Comparison of ENCODE assay signal across 1 cellular context in the genomic region with DNA sequence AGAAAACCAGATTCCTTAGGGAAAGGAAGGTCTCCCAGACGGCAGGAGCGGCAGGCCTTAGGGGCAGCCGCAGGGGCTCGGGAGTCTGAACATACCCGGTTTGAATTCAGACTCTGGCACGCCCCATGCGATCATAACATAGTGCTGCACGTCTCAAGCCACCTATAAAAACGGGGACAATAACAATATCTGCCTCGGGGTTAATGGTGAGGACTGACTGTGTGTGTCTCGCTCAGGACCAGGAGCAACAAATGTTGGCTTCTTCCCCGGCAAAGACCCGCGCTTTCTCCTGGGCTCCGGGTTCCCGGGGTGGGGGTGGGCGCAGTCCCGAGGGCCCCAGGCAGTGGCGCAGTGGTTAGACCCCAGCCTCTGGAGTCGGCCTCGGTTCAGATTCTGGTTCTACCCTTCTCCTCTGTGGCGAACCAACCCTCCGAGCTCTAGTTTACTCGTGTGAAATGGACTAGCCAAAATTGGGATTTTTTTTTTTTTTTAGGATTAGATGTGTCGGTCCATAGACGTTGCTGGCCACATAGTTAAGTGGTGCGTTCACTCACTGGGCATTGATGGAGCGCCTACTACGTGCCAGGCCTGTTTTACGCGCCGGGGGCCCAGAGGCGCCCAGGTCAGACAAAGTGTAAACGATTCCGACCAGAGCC.
A peak's percentile ranks its signal among the peaks of the same experiment; 100 is the strongest.
TF ChIP-seq lines count a peak whose summit lies in the region.

No MANE protein-coding gene starts in this region.

TF ChIP-seq in HepG2, 621 proteins besides CTCF, POLR2A, EP300 and RAD21 (continued from another document):
- TF ChIP-seq MNT (IDR thresholded peaks at IDR 0.05) (no peak), GABPB1 (CRISPR knock-in tag; IDR thresholded peaks at IDR 0.05) (peak; percentile 13; the same call in 1 of the 2 replicates), ETV5 (CRISPR knock-in tag; IDR thresholded peaks at IDR 0.05; ENCODE audit: borderline replicate concordance) (peak; percentile 19; the same call in 1 of the 2 replicates), SP5 (CRISPR knock-in tag; IDR thresholded peaks at IDR 0.05; ENCODE audit: borderline replicate concordance, low read depth) (no peak), ASH2L (IDR thresholded peaks at IDR 0.05; ENCODE audit: insufficient read length, low read depth, low read length) (peak; percentile 28), ZNF75D (CRISPR knock-in tag; IDR thresholded peaks at IDR 0.05; ENCODE audit: borderline replicate concordance) (peak; percentile 80; the same call in 1 of the 2 replicates), ZBTB38 (CRISPR knock-in tag; IDR thresholded peaks at IDR 0.05) (0 out of 2 replicates have a peak, but pooled peaks have one; percentile 5), ZKSCAN1 (IDR thresholded peaks at IDR 0.05; ENCODE audit: low read length) (peak; percentile 89), REST (IDR thresholded peaks at IDR 0.05; ENCODE audit: borderline replicate concordance in 1 of 2, low read depth in 1 of 2, low read length in 2 of 2) (0 out of 4 replicates have a peak, but pooled peaks of 1 of the 2 experiments have one; percentile 15), ZNF556 (CRISPR knock-in tag; IDR thresholded peaks at IDR 0.05; ENCODE audit: borderline replicate concordance) (no peak), KMT2A (CRISPR knock-in tag; IDR thresholded peaks at IDR 0.05) (0 out of 2 replicates have a peak, but pooled peaks have one; percentile 4)
- TF ChIP-seq, protein P1, sequence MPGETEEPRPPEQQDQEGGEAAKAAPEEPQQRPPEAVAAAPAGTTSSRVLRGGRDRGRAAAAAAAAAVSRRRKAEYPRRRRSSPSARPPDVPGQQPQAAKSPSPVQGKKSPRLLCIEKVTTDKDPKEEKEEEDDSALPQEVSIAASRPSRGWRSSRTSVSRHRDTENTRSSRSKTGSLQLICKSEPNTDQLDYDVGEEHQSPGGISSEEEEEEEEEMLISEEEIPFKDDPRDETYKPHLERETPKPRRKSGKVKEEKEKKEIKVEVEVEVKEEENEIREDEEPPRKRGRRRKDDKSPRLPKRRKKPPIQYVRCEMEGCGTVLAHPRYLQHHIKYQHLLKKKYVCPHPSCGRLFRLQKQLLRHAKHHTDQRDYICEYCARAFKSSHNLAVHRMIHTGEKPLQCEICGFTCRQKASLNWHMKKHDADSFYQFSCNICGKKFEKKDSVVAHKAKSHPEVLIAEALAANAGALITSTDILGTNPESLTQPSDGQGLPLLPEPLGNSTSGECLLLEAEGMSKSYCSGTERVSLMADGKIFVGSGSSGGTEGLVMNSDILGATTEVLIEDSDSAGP (CRISPR knock-in tag; IDR thresholded peaks at IDR 0.05; ENCODE audit: borderline replicate concordance), result peak; percentile 45; the same call in 1 of the 2 replicates
- TF ChIP-seq, protein P2, sequence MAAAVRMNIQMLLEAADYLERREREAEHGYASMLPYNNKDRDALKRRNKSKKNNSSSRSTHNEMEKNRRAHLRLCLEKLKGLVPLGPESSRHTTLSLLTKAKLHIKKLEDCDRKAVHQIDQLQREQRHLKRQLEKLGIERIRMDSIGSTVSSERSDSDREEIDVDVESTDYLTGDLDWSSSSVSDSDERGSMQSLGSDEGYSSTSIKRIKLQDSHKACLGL (CRISPR knock-in tag; IDR thresholded peaks at IDR 0.05), result 0 out of 2 replicates have a peak, but pooled peaks have one; percentile 46
